ENCODE assay signal across 8 cellular contexts in the genomic region with DNA sequence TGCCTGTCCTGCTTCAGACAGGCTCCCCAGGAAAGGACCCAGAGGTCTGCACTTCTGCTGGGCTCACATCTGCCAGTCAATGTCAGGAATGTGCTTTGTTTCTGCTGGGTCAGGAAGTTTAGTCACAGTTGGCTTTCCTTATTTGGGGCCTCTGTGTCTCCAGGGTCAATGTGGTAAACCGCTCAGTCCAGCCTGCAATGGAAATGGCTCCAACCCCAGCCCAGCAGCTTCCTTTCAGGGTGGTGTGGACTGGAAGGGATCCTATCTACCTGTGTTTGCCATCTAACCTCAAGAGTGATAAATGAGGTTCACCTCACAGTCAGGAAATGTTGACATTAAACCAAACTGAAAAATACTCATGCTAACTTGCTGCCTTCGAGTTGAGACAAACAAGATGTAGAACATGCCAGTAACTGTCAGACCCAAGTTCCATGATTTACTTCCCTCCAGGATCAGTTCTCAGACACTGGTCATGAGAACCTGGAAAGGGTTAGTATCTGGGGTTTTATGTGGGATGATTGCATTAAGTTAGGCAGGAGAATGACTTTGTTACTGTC. TPM values are rescaled to one million over a fixed set of nuclear protein-coding genes. Genes with fewer than 3 reads are reported as not detected.
A peak's percentile ranks its signal among the peaks of the same experiment; 100 is the strongest.
DNase-seq lines count a peak whose midpoint lies in the region; ATAC-seq, FAIRE-seq and TF ChIP-seq lines count a peak whose summit lies in the region.

No MANE protein-coding gene starts in this region.

- H3K9ac ChIP-seq in BLaER1 treated with 17β-estradiol and CSF1 and Interleukin-3, amounts not matched to agents 10 nM and 100 nM = peak overlapping the region in 9 of 11 experiments; percentile 15 to 63 (median 48); a peak in 13 of 22 replicates
- no peak overlapping the region for H3K9ac ChIP-seq in Karpas-422 (ENCODE audit: low read length)
- H3K9ac ChIP-seq in GM12878 (ENCODE audit: control insufficient read depth, insufficient read depth, low read length) = no peak overlapping the region

- POLR2A ChIA-PET in GM12878 (lab: Charles Lee) = interaction anchor here (0.6 to 1.0 kb wide), 3 partner anchors 38 to 346 kb away, joined by 3 to 4 read pairs (median 3); no protein-coding TSS in a partner anchor

- no peaks in the 10 kb centered on the region for H3K9me2 ChIP-seq in Karpas-422 (replicated peaks; ENCODE audit: insufficient read depth, low read length)

- peaks cover 0 to 11% (median 6%) of the 10 kb centered on the region in 11 experiments; a peak in 9 of 22 replicates for H3K9me3 ChIP-seq in BLaER1 treated with 17β-estradiol and CSF1 and Interleukin-3, amounts not matched to agents 10 nM and 100 nM (replicated peaks in 1 of 11)
- no peaks in the 10 kb centered on the region for H3K9me3 ChIP-seq in Karpas-422 (ENCODE audit: low read length)
- no peaks in the 10 kb centered on the region; the same call in 2 of the 3 replicates for H3K9me3 ChIP-seq in GM12878 (replicated peaks; ENCODE audit: control insufficient read depth, insufficient read depth, low read length)

- peak overlapping the region; percentile 68 to 87 (median 81) for H3K4me2 ChIP-seq in BLaER1 treated with 17β-estradiol and CSF1 and Interleukin-3, amounts not matched to agents 10 nM and 100 nM
- H3K4me2 ChIP-seq in Karpas-422 (ENCODE audit: low read depth, low read length, poor library complexity, severe bottlenecking) = no peak overlapping the region
- no peak overlapping the region for H3K4me2 ChIP-seq in GM12878 (ENCODE audit: control insufficient read depth, insufficient read depth)

- H3K36me3 ChIP-seq in BLaER1 treated with 17β-estradiol and CSF1 and Interleukin-3, amounts not matched to agents 10 nM and 100 nM = peaks cover 68 to 84% (median 79%) of the 10 kb centered on the region in 11 experiments
- H3K36me3 ChIP-seq in Karpas-422 (ENCODE audit: insufficient read depth, low read length) (peaks cover 44% of the 10 kb centered on the region), GM12878 (ENCODE audit: control insufficient read depth in 2 of 2, insufficient read depth in 2 of 2, low read length in 1 of 2) (peaks cover 25 to 40% of the 10 kb centered on the region in 2 experiments)

- H3K4me1 ChIP-seq in BLaER1 treated with 17β-estradiol and CSF1 and Interleukin-3, amounts not matched to agents 10 nM and 100 nM = peaks cover 65 to 85% (median 69%) of the 10 kb centered on the region in 10 experiments
- H3K4me1 ChIP-seq in Karpas-422 (ENCODE audit: low read length) (peaks cover 7% of the 10 kb centered on the region), GM12878 (ENCODE audit: control insufficient read depth, insufficient read depth, low read length) (no peaks in the 10 kb centered on the region)

- peaks cover 61 to 96% (median 68%) of the 10 kb centered on the region in 11 experiments for H4K20me1 ChIP-seq in BLaER1 treated with 17β-estradiol and CSF1 and Interleukin-3, amounts not matched to agents 10 nM and 100 nM
- peaks cover 46% of the 10 kb centered on the region for H4K20me1 ChIP-seq in Karpas-422 (ENCODE audit: insufficient read depth, low read depth, low read length)
- H4K20me1 ChIP-seq in GM12878 (ENCODE audit: control insufficient read depth, insufficient read depth) = peaks cover 10% of the 10 kb centered on the region

- in situ Hi-C loops in GM12878 (cut with MboI) = no loop called here

- ATAC-seq in GM12878 = peak; percentile 5
- no peak for ATAC-seq in memory B cell (ENCODE audit: low read depth)
- no peak for ATAC-seq in GM21786 (IDR thresholded peaks at IDR 0.05; ENCODE audit: unreplicated experiment)

- no peaks in the 10 kb centered on the region for H3K27me3 ChIP-seq in BLaER1 treated with 17β-estradiol and CSF1 and Interleukin-3, amounts not matched to agents 10 nM and 100 nM
- H3K27me3 ChIP-seq in Karpas-422 (ENCODE audit: low read length) (no peaks in the 10 kb centered on the region), GM12878 (replicated peaks in 1 of 2; ENCODE audit: control insufficient read depth in 2 of 2, insufficient read depth in 2 of 2, low read length in 1 of 2) (no peaks in the 10 kb centered on the region)

- no peak for TF ChIP-seq RAD21 in GM12878 (IDR thresholded peaks at IDR 0.05; ENCODE audit: insufficient read depth, low read depth, low read length)

- H3K36me3 Mint-ChIP-seq in memory B cell = peaks cover 26% of the 10 kb centered on the region

- peak; percentile 13 for FAIRE-seq in GM12878 (lab: Jason Lieb, UNC)
- no peak for FAIRE-seq in urothelium cell line (lab: Jason Lieb, UNC)

- SMC1A ChIA-PET in GM12878 (lab: Charles Lee; ENCODE audit: uncharacterized antibody, unreplicated experiment) = interaction anchor here (0.7 to 6.8 kb wide), 7 partner anchors 9 to 213 kb away, joined by 3 to 31 read pairs (median 4); no protein-coding TSS in a partner anchor

- H2AFZ ChIP-seq in Karpas-422 (ENCODE audit: low read length) (no peak overlapping the region), GM12878 (ENCODE audit: control insufficient read depth, low read depth, low read length) (no peak overlapping the region)

- peak overlapping the region in 9 of 11 experiments; percentile 33 to 75 (median 64); a peak in 17 of 22 replicates for H3K27ac ChIP-seq in BLaER1 treated with 17β-estradiol and CSF1 and Interleukin-3, amounts not matched to agents 10 nM and 100 nM
- peak overlapping the region; percentile 31 for H3K27ac ChIP-seq in Karpas-422 (ENCODE audit: low read length)
- H3K27ac ChIP-seq in GM12878 (ENCODE audit: control insufficient read depth, insufficient read depth) = no peak overlapping the region

- no peak overlapping the region for H3K4me3 Mint-ChIP-seq in memory B cell

- TF ChIP-seq EP300 in GM12878 (IDR thresholded peaks at IDR 0.05; ENCODE audit: borderline replicate concordance in 1 of 2, control insufficient read depth in 1 of 2, low read depth in 2 of 2, low read length in 2 of 2) = no peak

- intact Hi-C loops in GM12878 (cut with micrococcal nuclease; ENCODE audit: unreplicated experiment) = no loop called here

- H3K4me3 ChIP-seq in BLaER1 treated with 17β-estradiol and CSF1 and Interleukin-3, amounts not matched to agents 10 nM and 100 nM = no peak overlapping the region
- H3K4me3 ChIP-seq in Karpas-422 (ENCODE audit: low read length) = no peak overlapping the region
- no peak overlapping the region for H3K4me3 ChIP-seq in GM12878

- no peaks in the 10 kb centered on the region for H3K9me3 Mint-ChIP-seq in memory B cell

- H3K27me3 Mint-ChIP-seq in memory B cell = no peaks in the 10 kb centered on the region

- H3K79me2 ChIP-seq in Karpas-422 (ENCODE audit: low read length) (no peaks in the 10 kb centered on the region), GM12878 (ENCODE audit: control insufficient read depth, insufficient read depth, low read length) (peaks cover 1% of the 10 kb centered on the region; the same call in 1 of the 2 replicates)

- CTCF ChIA-PET in GM12878 (lab: Yijun Ruan, JAX) = interaction anchor here (0.8 to 4.4 kb wide), 17 partner anchors 9 to 406 kb away, joined by 3 to 52 read pairs (median 4); no protein-coding TSS in a partner anchor

- peak; percentile 31; the same call in 1 of the 2 replicates for TF ChIP-seq POLR2A in GM12878 (IDR thresholded peaks at IDR 0.05; ENCODE audit: low read depth, low read length)

- BruUV-seq in GM12878 (replicated peaks; lab: Mats Ljungman, UMichigan) = no TSS peak

- peaks cover 3% of the 10 kb centered on the region for H3K4me1 Mint-ChIP-seq in memory B cell

- peak overlapping the region; percentile 65 for H3K27ac Mint-ChIP-seq in memory B cell

- DNase-seq in Karpas-422 (no peak), GM12878 (ENCODE audit: low read depth, low spot score) (no peak), memory B cell (ENCODE audit: low spot score in 2 of 2) (no peak), T-helper 9 cell (no peak), GM19238 (ENCODE audit: insufficient read length, low spot score) (no peak), urothelium cell line (ENCODE audit: low spot score) (no peak)

- WGBS in GM12878 (ENCODE audit: insufficient coverage, insufficient replicate concordance, low lambda C conversion rate, missing lambda C conversion rate) = 8% methylated on average over 2 of the region's 2 CpGs

- RAD21 ChIA-PET in GM12878 (lab: Charles Lee; ENCODE audit: unreplicated experiment) = interaction anchor here (1.2 to 1.7 kb wide), 3 partner anchors 9 to 22 kb away, joined by 5 to 7 read pairs (median 5); no protein-coding TSS in a partner anchor

- TF ChIP-seq CTCF in GM12878 (IDR thresholded peaks at IDR 0.05 in 2 of 3, conservative IDR thresholded peaks at IDR 0.05 in 1 of 3; ENCODE audit: control insufficient read depth in 2 of 3, extremely low read depth in 1 of 3, insufficient read depth in 1 of 3, low read depth in 3 of 3, low read length in 3 of 3) = no peak

RNA-seq across cellular contexts. Expression of a gene that starts 20.3 kb away (rescaled TPM):
- 1,044 and 1,347 TPM in 2 replicates for total RNA-seq in Karpas-422 (2014; rRNA removed; shearing (Covaris generic); ENCODE audit: low replicate concordance)
- 1,080 and 1,100 TPM in 2 replicates for total RNA-seq in GM12878 (2013; cell fraction: nucleolus; rRNA removed)
- total RNA-seq in GM12878 (2014; rRNA removed) = 2,091 and 2,104 TPM in 2 replicates
- total RNA-seq in GM12878 (2014; rRNA removed; fragmentation: Illumina TruSeq; extraction: Trizol) = 1,863 and 1,937 TPM in 2 replicates
- total RNA-seq in GM12878 (2021) = 1,850 and 1,883 TPM in 2 replicates
- 1,510 TPM for polyA plus RNA-seq in GM12878 (2011; ENCODE audit: low read depth)
- 3,232 and 3,745 TPM in 2 replicates for polyA plus RNA-seq in GM12878 (2011; rRNA removed)
- 3,954 and 4,686 TPM in 2 replicates for polyA plus RNA-seq in GM12878 (2011; cell fraction: cytosol; rRNA removed)
- polyA plus RNA-seq in GM12878 (2011; cell fraction: nucleus; rRNA removed) = 2,823 and 3,284 TPM in 2 replicates
- polyA plus RNA-seq in GM12878 (2012) = 2,617 and 3,014 TPM in 2 replicates
- polyA plus RNA-seq in GM12878 (2014; fragmentation: Illumina TruSeq; extraction: Trizol) = 1,358 and 1,983 TPM in 2 replicates
- 1,000 to 10,000 TPM; 3,300 to 4,219 TPM for polyA plus RNA-seq in GM12878 (2014; fragmentation: Nextera tagmentation; extraction: Ambion mirVana)
- 1,935 and 1,951 TPM in 2 replicates for polyA plus RNA-seq in GM12878 (2014; rRNA removed)
- 1,000 to 10,000 TPM; 2,558 to 2,669 TPM for polyA plus RNA-seq in GM12878 (2016; fragmentation: Nextera tagmentation; extraction: Ambion mirVana)
- polyA minus RNA-seq in GM12878 (2011; rRNA and poly(A)+ RNA removed) = 3,220 and 5,413 TPM in 2 replicates
- polyA minus RNA-seq in GM12878 (2011; cell fraction: cytosol; rRNA and poly(A)+ RNA removed) = 1,559 and 1,564 TPM in 2 replicates
- 601 and 693 TPM in 2 replicates for polyA minus RNA-seq in GM12878 (2011; cell fraction: nucleus; rRNA and poly(A)+ RNA removed)

RNA-seq across cellular contexts. Expression of a gene that starts 40.8 kb away (rescaled TPM):
- 55.2 and 79.9 TPM in 2 replicates for total RNA-seq in Karpas-422 (2014; rRNA removed; shearing (Covaris generic); ENCODE audit: low replicate concordance)
- total RNA-seq in GM12878 (2013; cell fraction: nucleolus; rRNA removed) = 221 and 235 TPM in 2 replicates
- 27.6 and 41.7 TPM in 2 replicates for total RNA-seq in GM12878 (2014; rRNA removed)
- 14.6 and 20.3 TPM in 2 replicates for total RNA-seq in GM12878 (2014; rRNA removed; fragmentation: Illumina TruSeq; extraction: Trizol)
- total RNA-seq in GM12878 (2021) = 58.9 and 60.5 TPM in 2 replicates
- 14.5 TPM for polyA plus RNA-seq in GM12878 (2011; ENCODE audit: low read depth)
- 7.0 and 8.9 TPM in 2 replicates for polyA plus RNA-seq in GM12878 (2011; rRNA removed)
- polyA plus RNA-seq in GM12878 (2011; cell fraction: cytosol; rRNA removed) = 6.9 and 8.9 TPM in 2 replicates
- 35.2 and 62.7 TPM in 2 replicates for polyA plus RNA-seq in GM12878 (2011; cell fraction: nucleus; rRNA removed)
- 21.5 and 24.0 TPM in 2 replicates for polyA plus RNA-seq in GM12878 (2012)
- polyA plus RNA-seq in GM12878 (2014; fragmentation: Illumina TruSeq; extraction: Trizol) = 21.2 and 25.3 TPM in 2 replicates
- polyA plus RNA-seq in GM12878 (2014; fragmentation: Nextera tagmentation; extraction: Ambion mirVana) = 1 to 10 TPM; 5.2 to 5.9 TPM
- polyA plus RNA-seq in GM12878 (2014; rRNA removed) = 20.9 and 23.0 TPM in 2 replicates
- polyA plus RNA-seq in GM12878 (2016; fragmentation: Nextera tagmentation; extraction: Ambion mirVana) = 10 to 100 TPM; 15.8 to 20.2 TPM
- polyA minus RNA-seq in GM12878 (2011; rRNA and poly(A)+ RNA removed) = 76.2 and 90.7 TPM in 2 replicates
- polyA minus RNA-seq in GM12878 (2011; cell fraction: cytosol; rRNA and poly(A)+ RNA removed) = 35.8 and 43.2 TPM in 2 replicates
- polyA minus RNA-seq in GM12878 (2011; cell fraction: nucleus; rRNA and poly(A)+ RNA removed) = 57.2 and 65.5 TPM in 2 replicates

Comparison
In these comparisons a context has a peak if more than half of its experiments do, and no peak if none do; other contexts are left out.
1. H3K4me2 ChIP-seq: peak in BLaER1 treated with 17β-estradiol and CSF1 and Interleukin-3, amounts not matched to agents 10 nM and 100 nM (11 of 11); none in Karpas-422 (single experiment) and GM12878 (single experiment).
2. H3K9ac ChIP-seq: peak in BLaER1 treated with 17β-estradiol and CSF1 and Interleukin-3, amounts not matched to agents 10 nM and 100 nM (9 of 11); none in Karpas-422 (single experiment) and GM12878 (single experiment).